1 cellular context compared by ENCODE assay signal in genomic region chr4:1239141-1239948, GRCh38.
A peak's percentile ranks its signal among the peaks of the same experiment; 100 is the strongest.
TF ChIP-seq lines count a peak whose summit lies in the region.

No MANE protein-coding gene starts in this region.

TF ChIP-seq in K562, 482 proteins besides CTCF, POLR2A, EP300 and RAD21:
- TF ChIP-seq ZNF764 (CRISPR knock-in tag; IDR thresholded peaks at IDR 0.05; ENCODE audit: low read depth) (no peak), POLR2G (IDR thresholded peaks at IDR 0.05; ENCODE audit: low read depth, low read length) (peak; percentile 70)
